In the genomic region with DNA sequence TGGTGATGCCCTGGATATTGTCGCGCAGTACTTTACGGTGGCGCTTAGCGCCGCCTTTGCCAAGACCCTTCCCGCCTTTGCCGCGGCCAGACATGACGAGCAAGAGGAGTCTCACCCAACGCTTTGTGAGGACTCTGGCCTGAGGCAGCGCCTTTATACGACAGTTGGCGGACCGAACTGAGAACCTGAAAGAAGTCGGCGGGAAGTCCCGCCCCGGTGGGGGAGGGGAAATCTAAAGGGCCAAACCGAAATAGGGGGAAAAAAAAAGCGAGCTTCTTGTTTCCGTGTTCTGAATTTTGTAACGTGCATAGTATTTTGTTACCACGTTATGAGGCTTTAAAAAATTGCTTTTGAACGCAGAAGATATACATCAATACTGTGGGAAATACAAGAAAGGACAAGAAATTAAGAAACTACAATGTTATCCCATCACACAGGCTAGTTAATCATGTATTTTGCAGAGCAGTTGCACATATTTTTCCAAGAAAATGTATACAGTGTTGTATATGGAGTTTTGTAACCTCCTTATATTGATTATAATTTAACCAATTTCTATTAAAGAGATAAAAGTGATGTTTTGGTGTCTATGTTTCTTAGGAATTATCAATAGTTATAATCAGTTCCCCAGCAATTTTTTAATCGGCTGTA, we compare ENCODE assay signal across 8 cellular contexts.
DNase-seq lines count a peak whose midpoint lies in the region; ATAC-seq and TF ChIP-seq lines count a peak whose summit lies in the region.
"Not testable (repeated sequence)": the region's sequence is repeated elsewhere in the genome, so short reads cannot be mapped to it uniquely, and the experiment has no call there.

No MANE protein-coding gene starts in this region.

- DNase-seq in Calu3 (peak; percentile 83), NCI-H82 treated with DMSO at 0.1 percent for 48 hours (lab: John Stamatoyannopoulos, UW; ENCODE audit: unreplicated experiment) (peak; percentile 47), lower lobe of right lung (peak; percentile 77)
- peak; percentile 45 to 82 for DNase-seq in activated CD4-positive, alpha-beta T cell treated with anti-CD3 and anti-CD28 coated beads, Interleukin-2, amount 50 U/mL, for 24 hours (ENCODE audit: low read depth in 1 of 2, low spot score in 1 of 2)
- DNase-seq in stimulated activated CD4-positive, alpha-beta T cell treated with anti-CD3 and anti-CD28 coated beads, Interleukin-4, amount 100 ng/mL, for 4 hours = peak; percentile 69 to 81

- H3K36me3 ChIP-seq in duodenal mucosa (ENCODE audit: control insufficient read depth in 1 of 2, insufficient read depth in 2 of 2, low read length in 2 of 2); lower lobe of right lung: not testable (repeated sequence)

- H3K4me3 ChIP-seq in duodenal mucosa (ENCODE audit: low read depth in 1 of 2, low read length in 2 of 2) (peak overlapping the region; percentile 49 to 83), lower lobe of right lung (peak overlapping the region; percentile 54)

- not testable (repeated sequence) for TF ChIP-seq CTCF in Calu3 (IDR thresholded peaks at IDR 0.05; ENCODE audit: unreplicated experiment); lower lobe of right lung (IDR thresholded peaks at IDR 0.05)

- peak overlapping the region in 1 of 2 donors; percentile 82 for H3K9ac ChIP-seq in duodenal mucosa (ENCODE audit: low read depth in 1 of 2, low read length in 2 of 2)

- peak overlapping the region; percentile 87 for H3K4me3 Mint-ChIP-seq in Calu3 (ENCODE audit: low read depth, unreplicated experiment)

- H3K9me3 Mint-ChIP-seq in Calu3 (ENCODE audit: low read depth, unreplicated experiment) = not testable (repeated sequence)

- BruUV-seq in Calu3 (replicated peaks; lab: Mats Ljungman, UMichigan) = not testable (repeated sequence)

- ATAC-seq in GM21423 (IDR thresholded peaks at IDR 0.05; ENCODE audit: unreplicated experiment) (peak; percentile 83), HG03521 (IDR thresholded peaks at IDR 0.05; ENCODE audit: unreplicated experiment) (peak; percentile 77), lower lobe of right lung (peak; percentile 93 to 97)

- H3K4me1 ChIP-seq in duodenal mucosa (ENCODE audit: control insufficient read depth in 1 of 2, insufficient read depth in 2 of 2, low read length in 2 of 2) (peaks cover 19 to 21% of the 10 kb centered on the region in 2 donors), lower lobe of right lung (peaks cover 13% of the 10 kb centered on the region)

- not testable (repeated sequence) for H3K27me3 ChIP-seq in duodenal mucosa (ENCODE audit: control insufficient read depth in 1 of 2, insufficient read depth in 2 of 2, low read length in 2 of 2); lower lobe of right lung (ENCODE audit: low read depth)

- peaks cover 42% of the 10 kb centered on the region for H3K36me3 Mint-ChIP-seq in Calu3 (ENCODE audit: insufficient read depth, unreplicated experiment)

- H3K27ac ChIP-seq in duodenal mucosa (ENCODE audit: low read depth, low read length) (peak overlapping the region; percentile 42), lower lobe of right lung (peak overlapping the region; percentile 80)

- H3K27me3 Mint-ChIP-seq in Calu3 (ENCODE audit: unreplicated experiment) = not testable (repeated sequence)

- CTCF ChIA-PET in Calu3 (lab: Charles Lee) = interaction anchor here (0.6 to 2.9 kb wide), 5 partner anchors 41 to 185 kb away, joined by 3 to 10 read pairs (median 4); a partner anchor contains a TSS

- peaks cover 17% of the 10 kb centered on the region for H3K4me1 Mint-ChIP-seq in Calu3 (ENCODE audit: low read depth, unreplicated experiment)

- intact Hi-C loops in Calu3 (cut with micrococcal nuclease; ENCODE audit: unreplicated experiment) = loop anchor here (10.0 kb wide), 1 partner anchor 523 kb away; no protein-coding TSS in a partner anchor
- intact Hi-C loops in lower lobe of right lung (cut with DNase I) = not testable (repeated sequence)

- H3K27ac Mint-ChIP-seq in Calu3 (ENCODE audit: unreplicated experiment) = peak overlapping the region; percentile 96

- H3K9me3 ChIP-seq in duodenal mucosa (ENCODE audit: control insufficient read depth in 1 of 2, low read length in 2 of 2); lower lobe of right lung: not testable (repeated sequence)

Comparison
In these comparisons a context has a peak if more than half of its experiments do, and no peak if none do; other contexts are left out.
1. Peak in every context shown above with its lines: DNase-seq, ATAC-seq, H3K4me3 ChIP-seq and H3K27ac ChIP-seq.